Comparison of ENCODE assay signal across 31 cellular contexts in the genomic region with DNA sequence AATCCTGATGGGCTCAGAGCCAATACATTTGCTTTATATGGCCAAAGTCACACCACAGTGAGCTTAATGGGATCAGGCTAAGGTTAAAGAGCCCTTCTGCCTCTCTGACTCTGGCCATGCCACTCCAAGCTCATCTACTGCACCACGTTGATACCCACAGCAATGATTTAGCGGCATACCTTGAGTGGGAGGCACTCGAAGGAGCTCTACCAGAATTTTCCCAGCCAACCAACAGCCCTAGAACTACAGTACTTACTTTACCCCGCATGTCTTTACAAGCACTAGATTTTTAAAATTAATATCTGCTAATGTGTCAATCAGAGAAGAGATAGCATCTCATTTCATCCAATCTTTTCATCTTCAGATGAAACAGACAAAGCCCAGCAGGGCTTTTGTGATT.
"Had no signal": no experiment of that assay in that cellular context is flagged by ENCODE, and none has a peak within 500 bp of the region (broad histone marks: within the 10 kb centered on the region; RNA-seq: fewer than 3 reads in every experiment).

No MANE protein-coding gene starts in this region.

- H3K9me3 ChIP-seq: ascending aorta, SJCRH30 had no signal

- H3K36me3 ChIP-seq: ascending aorta, cardiac muscle cell, SJCRH30, WERI-Rb-1 had no signal

- ATAC-seq: activated CD8-positive, alpha-beta memory T cell treated with anti-CD3 and anti-CD28 coated beads, Interleukin-2, amount 10 ng/mL, durations not matched to agents 7 days and 5 days; Panc1 had no signal

- H3K4me1 ChIP-seq: ascending aorta, SJCRH30 had no signal

- H3K36me3 Mint-ChIP-seq: activated CD8-positive, alpha-beta memory T cell treated with anti-CD3 and anti-CD28 coated beads, Interleukin-2, amount 10 ng/mL, durations not matched to agents 7 days and 5 days; activated naive CD8-positive, alpha-beta T cell treated with anti-CD3 and anti-CD28 coated beads, Interleukin-2, amount 10 ng/mL, durations not matched to agents 7 days and 5 days had no signal

- H3K4me2 ChIP-seq: KMS-11 had no signal

- H3K4me3 ChIP-seq: ascending aorta, cardiac muscle cell, SJCRH30, SK-N-MC had no signal

- H3K9ac ChIP-seq: KMS-11 had no signal

- H3K27me3 ChIP-seq: ascending aorta, cardiac muscle cell, SJCRH30 had no signal

- H3K27ac Mint-ChIP-seq: activated CD4-positive, alpha-beta memory T cell treated with anti-CD3 and anti-CD28 coated beads, Interleukin-2, amount 10 ng/mL, durations not matched to agents 7 days and 5 days; activated CD8-positive, alpha-beta memory T cell treated with anti-CD3 and anti-CD28 coated beads, Interleukin-2, amount 10 ng/mL, durations not matched to agents 7 days and 5 days; activated naive CD8-positive, alpha-beta T cell treated with anti-CD3 and anti-CD28 coated beads, Interleukin-2, amount 10 ng/mL, durations not matched to agents 7 days and 5 days had no signal

- H3K9me3 Mint-ChIP-seq: activated CD4-positive, alpha-beta memory T cell treated with anti-CD3 and anti-CD28 coated beads, Interleukin-2, amount 10 ng/mL, durations not matched to agents 7 days and 5 days; activated naive CD8-positive, alpha-beta T cell treated with anti-CD3 and anti-CD28 coated beads, Interleukin-2, amount 10 ng/mL, durations not matched to agents 7 days and 5 days had no signal

- H3K27ac ChIP-seq: ascending aorta, cardiac muscle cell, KMS-11, SJCRH30, SK-N-MC, WERI-Rb-1 had no signal

- DNase-seq: activated CD4-positive, alpha-beta memory T cell treated with anti-CD3 and anti-CD28 coated beads, Interleukin-2, amount 10 ng/mL, durations not matched to agents 7 days and 5 days; activated CD4-positive, alpha-beta T cell treated with anti-CD3 and anti-CD28 coated beads for 1 hour; activated CD4-positive, alpha-beta T cell treated with anti-CD3 and anti-CD28 coated beads for 48 hours; activated CD4-positive, CD25-positive, alpha-beta regulatory T cell; activated CD8-positive, alpha-beta memory T cell treated with anti-CD3 and anti-CD28 coated beads for 24 hours; activated CD8-positive, alpha-beta memory T cell treated with anti-CD3 and anti-CD28 coated beads, Interleukin-2, amount 10 ng/mL, durations not matched to agents 7 days and 5 days; activated CD8-positive, alpha-beta memory T cell treated with anti-CD3 and anti-CD28 coated beads, Interleukin-2, amount 50 U/mL, for 48 hours; activated effector memory CD4-positive, alpha-beta T cell treated with Interleukin-2 at 50 U/mL for 16 hours; activated naive CD4-positive, alpha-beta T cell; activated naive CD4-positive, alpha-beta T cell treated with anti-CD3 and anti-CD28 coated beads, Interleukin-2, amount 50 U/mL, for 16 hours; activated naive CD8-positive, alpha-beta T cell treated with anti-CD3 and anti-CD28 coated beads, Interleukin-2, amount 10 ng/mL, durations not matched to agents 7 days and 5 days; activated T-cell treated with anti-CD3 and anti-CD28 coated beads, Interleukin-2, amount 50 U/mL, for 48 hours; amygdala; MM.1S; MV-4-11; NCI-H1092 treated with DMSO at 0.1 percent for 48 hours; NCI-H146; NCI-H187; NCI-H2029 treated with DMSO at 0.1 percent for 48 hours; NCI-H2107; NCI-H226; NCI-H524 treated with DMSO at 0.1 percent for 48 hours; SHP77; SJCRH30; T1000; WERI-Rb-1 had no signal

- H3K4me3 Mint-ChIP-seq: activated CD4-positive, alpha-beta memory T cell treated with anti-CD3 and anti-CD28 coated beads, Interleukin-2, amount 10 ng/mL, durations not matched to agents 7 days and 5 days; activated CD8-positive, alpha-beta memory T cell treated with anti-CD3 and anti-CD28 coated beads, Interleukin-2, amount 10 ng/mL, durations not matched to agents 7 days and 5 days; activated naive CD8-positive, alpha-beta T cell treated with anti-CD3 and anti-CD28 coated beads, Interleukin-2, amount 10 ng/mL, durations not matched to agents 7 days and 5 days had no signal

- H3K4me1 Mint-ChIP-seq: activated CD4-positive, alpha-beta memory T cell treated with anti-CD3 and anti-CD28 coated beads, Interleukin-2, amount 10 ng/mL, durations not matched to agents 7 days and 5 days; activated CD8-positive, alpha-beta memory T cell treated with anti-CD3 and anti-CD28 coated beads, Interleukin-2, amount 10 ng/mL, durations not matched to agents 7 days and 5 days; activated naive CD8-positive, alpha-beta T cell treated with anti-CD3 and anti-CD28 coated beads, Interleukin-2, amount 10 ng/mL, durations not matched to agents 7 days and 5 days had no signal
